1 cellular context compared by ENCODE assay signal in genomic region chr1:153963030-153963849, GRCh38.
TF ChIP-seq lines count a peak whose summit lies in the region.

Gene SLC39A1, minus strand, starts transcription at chr1:153963537. Its CDS starts 822 bp downstream, at chr1:153962715.

TF ChIP-seq in K562, 482 proteins besides CTCF, POLR2A, EP300 and RAD21 (continued from another document and continues in another):
- TF ChIP-seq ZBTB49 (CRISPR knock-in tag; IDR thresholded peaks at IDR 0.05; ENCODE audit: borderline replicate concordance) (0 out of 2 replicates have a peak, but pooled peaks have one; percentile 31), SRSF1 (IDR thresholded peaks at IDR 0.05; ENCODE audit: low read depth, low read length) (no peak), GABPA (tag; conservative IDR thresholded peaks at IDR 0.05; ENCODE audit: low read depth) (peak; percentile 71), POLR2B (IDR thresholded peaks at IDR 0.05; ENCODE audit: low read depth, partially characterized antibody) (peak; percentile 72), HDAC2 (IDR thresholded peaks at IDR 0.05) (peak; percentile 40; the same call in 1 of the 2 replicates), POU5F1 (IDR thresholded peaks at IDR 0.05; ENCODE audit: borderline replicate concordance, low read depth, low read length, partially characterized antibody) (no peak), EGR1 (conservative IDR thresholded peaks at IDR 0.05) (peak; percentile 73), EP400 (IDR thresholded peaks at IDR 0.05) (peak; percentile 75), KAT2B (IDR thresholded peaks at IDR 0.05; ENCODE audit: low read depth, low read length) (no peak), XRCC4 (IDR thresholded peaks at IDR 0.05; ENCODE audit: extremely low read depth, insufficient read depth, insufficient read length) (no peak), MAX (CRISPR knock-in tag; IDR thresholded peaks at IDR 0.05) (peak; percentile 8), SUPT5H (IDR thresholded peaks at IDR 0.05) (peak; percentile 75), CBFA2T3 (IDR thresholded peaks at IDR 0.05) (no peak), E2F6 (IDR thresholded peaks at IDR 0.05; ENCODE audit: borderline replicate concordance in 1 of 2, extremely low read depth in 1 of 2, insufficient read depth in 1 of 2, insufficient read length in 1 of 2, low read depth in 1 of 2, low read length in 1 of 2, poor library complexity in 1 of 2, severe bottlenecking in 1 of 2) (peak; percentile 67 to 76), SMAD1 (IDR thresholded peaks at IDR 0.05; ENCODE audit: low read depth, low read length, partially characterized antibody) (peak; percentile 27), MAZ (CRISPR knock-in tag; conservative IDR thresholded peaks at IDR 0.05 in 1 of 2, IDR thresholded peaks at IDR 0.05 in 1 of 2) (peak; percentile 63; a peak in 2 of 4 replicates), BHLHE40 (IDR thresholded peaks at IDR 0.05; ENCODE audit: low read length) (peak; percentile 6; the same call in 1 of the 2 replicates), ZBTB8A (IDR thresholded peaks at IDR 0.05; ENCODE audit: partially characterized antibody) (no peak), TBP (optimal IDR thresholded peaks at IDR 0.05; ENCODE audit: low read depth, low read length) (peak; percentile 66), TAF1 (IDR thresholded peaks at IDR 0.05; ENCODE audit: control insufficient read depth, extremely low read depth, insufficient read depth, low read length, severe bottlenecking) (peak; percentile 61), CBX3 (IDR thresholded peaks at IDR 0.05; ENCODE audit: borderline replicate concordance in 1 of 2, low read length in 2 of 2) (no peak), PREB (CRISPR knock-in tag; IDR thresholded peaks at IDR 0.05) (no peak), ELF1 (tag; IDR thresholded peaks at IDR 0.05) (0 out of 2 replicates have a peak, but pooled peaks have one; percentile 26), PKNOX1 (IDR thresholded peaks at IDR 0.05) (peak; percentile 99), ZNF41 (CRISPR knock-in tag; conservative IDR thresholded peaks at IDR 0.05) (0 out of 2 replicates have a peak, but pooled peaks have one; percentile 28), CBX1 (IDR thresholded peaks at IDR 0.05; ENCODE audit: low read depth) (peak; percentile 77; the same call in 1 of the 2 replicates), HDAC1 (IDR thresholded peaks at IDR 0.05) (peak in 1 of 2 experiments; percentile 14; a peak in 1 of 4 replicates), KDM4B (IDR thresholded peaks at IDR 0.05; ENCODE audit: borderline replicate concordance in 2 of 2, low read depth in 1 of 2) (no peak), IFI16 (CRISPR knock-in tag; IDR thresholded peaks at IDR 0.05) (no peak), JUND (IDR thresholded peaks at IDR 0.05; ENCODE audit: borderline replicate concordance, low read depth, low read length) (peak; percentile 78), JUND (tag; IDR thresholded peaks at IDR 0.05; ENCODE audit: borderline replicate concordance, low read depth, low read length) (no peak; the same call in 1 of the 3 replicates), RB1 (IDR thresholded peaks at IDR 0.05; ENCODE audit: low read depth) (peak; percentile 57; the same call in 1 of the 2 replicates), ZBTB11 (CRISPR knock-in tag; IDR thresholded peaks at IDR 0.05) (0 out of 6 replicates have a peak, but pooled peaks of 1 of the 3 experiments have one; percentile 60), NEUROD1 (IDR thresholded peaks at IDR 0.05; ENCODE audit: borderline replicate concordance, low read depth, low read length, partially characterized antibody) (peak; percentile 71), E2F3 (CRISPR knock-in tag; IDR thresholded peaks at IDR 0.05) (peak; percentile 62; the same call in 1 of the 2 replicates), PHF8 (IDR thresholded peaks at IDR 0.05; ENCODE audit: borderline replicate concordance, low read length) (peak; percentile 84; the same call in 1 of the 2 replicates), ASH1L (IDR thresholded peaks at IDR 0.05; ENCODE audit: borderline replicate concordance, low read depth, partially characterized antibody) (no peak), USF1 (CRISPR knock-in tag; IDR thresholded peaks at IDR 0.05) (no peak), BCOR (IDR thresholded peaks at IDR 0.05) (0 out of 2 replicates have a peak, but pooled peaks have one; percentile 2), GTF2A2 (tag; IDR thresholded peaks at IDR 0.05) (no peak)
- TF ChIP-seq, protein P1, sequence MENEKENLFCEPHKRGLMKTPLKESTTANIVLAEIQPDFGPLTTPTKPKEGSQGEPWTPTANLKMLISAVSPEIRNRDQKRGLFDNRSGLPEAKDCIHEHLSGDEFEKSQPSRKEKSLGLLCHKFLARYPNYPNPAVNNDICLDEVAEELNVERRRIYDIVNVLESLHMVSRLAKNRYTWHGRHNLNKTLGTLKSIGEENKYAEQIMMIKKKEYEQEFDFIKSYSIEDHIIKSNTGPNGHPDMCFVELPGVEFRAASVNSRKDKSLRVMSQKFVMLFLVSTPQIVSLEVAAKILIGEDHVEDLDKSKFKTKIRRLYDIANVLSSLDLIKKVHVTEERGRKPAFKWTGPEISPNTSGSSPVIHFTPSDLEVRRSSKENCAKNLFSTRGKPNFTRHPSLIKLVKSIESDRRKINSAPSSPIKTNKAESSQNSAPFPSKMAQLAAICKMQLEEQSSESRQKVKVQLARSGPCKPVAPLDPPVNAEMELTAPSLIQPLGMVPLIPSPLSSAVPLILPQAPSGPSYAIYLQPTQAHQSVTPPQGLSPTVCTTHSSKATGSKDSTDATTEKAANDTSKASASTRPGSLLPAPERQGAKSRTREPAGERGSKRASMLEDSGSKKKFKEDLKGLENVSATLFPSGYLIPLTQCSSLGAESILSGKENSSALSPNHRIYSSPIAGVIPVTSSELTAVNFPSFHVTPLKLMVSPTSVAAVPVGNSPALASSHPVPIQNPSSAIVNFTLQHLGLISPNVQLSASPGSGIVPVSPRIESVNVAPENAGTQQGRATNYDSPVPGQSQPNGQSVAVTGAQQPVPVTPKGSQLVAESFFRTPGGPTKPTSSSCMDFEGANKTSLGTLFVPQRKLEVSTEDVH (IDR thresholded peaks at IDR 0.05; ENCODE audit: low read depth, partially characterized antibody): peak; percentile 16
- TF ChIP-seq, protein P2, sequence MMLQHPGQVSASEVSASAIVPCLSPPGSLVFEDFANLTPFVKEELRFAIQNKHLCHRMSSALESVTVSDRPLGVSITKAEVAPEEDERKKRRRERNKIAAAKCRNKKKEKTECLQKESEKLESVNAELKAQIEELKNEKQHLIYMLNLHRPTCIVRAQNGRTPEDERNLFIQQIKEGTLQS (IDR thresholded peaks at IDR 0.05): peak; percentile 76
- TF ChIP-seq, protein P2 (CRISPR knock-in tag; conservative IDR thresholded peaks at IDR 0.05): peak; percentile 36; the same call in 1 of the 2 replicates
- TF ChIP-seq, protein P3, sequence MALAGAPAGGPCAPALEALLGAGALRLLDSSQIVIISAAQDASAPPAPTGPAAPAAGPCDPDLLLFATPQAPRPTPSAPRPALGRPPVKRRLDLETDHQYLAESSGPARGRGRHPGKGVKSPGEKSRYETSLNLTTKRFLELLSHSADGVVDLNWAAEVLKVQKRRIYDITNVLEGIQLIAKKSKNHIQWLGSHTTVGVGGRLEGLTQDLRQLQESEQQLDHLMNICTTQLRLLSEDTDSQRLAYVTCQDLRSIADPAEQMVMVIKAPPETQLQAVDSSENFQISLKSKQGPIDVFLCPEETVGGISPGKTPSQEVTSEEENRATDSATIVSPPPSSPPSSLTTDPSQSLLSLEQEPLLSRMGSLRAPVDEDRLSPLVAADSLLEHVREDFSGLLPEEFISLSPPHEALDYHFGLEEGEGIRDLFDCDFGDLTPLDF (CRISPR knock-in tag; IDR thresholded peaks at IDR 0.05): peak; percentile 43; the same call in 1 of the 2 replicates
- TF ChIP-seq, protein P4, sequence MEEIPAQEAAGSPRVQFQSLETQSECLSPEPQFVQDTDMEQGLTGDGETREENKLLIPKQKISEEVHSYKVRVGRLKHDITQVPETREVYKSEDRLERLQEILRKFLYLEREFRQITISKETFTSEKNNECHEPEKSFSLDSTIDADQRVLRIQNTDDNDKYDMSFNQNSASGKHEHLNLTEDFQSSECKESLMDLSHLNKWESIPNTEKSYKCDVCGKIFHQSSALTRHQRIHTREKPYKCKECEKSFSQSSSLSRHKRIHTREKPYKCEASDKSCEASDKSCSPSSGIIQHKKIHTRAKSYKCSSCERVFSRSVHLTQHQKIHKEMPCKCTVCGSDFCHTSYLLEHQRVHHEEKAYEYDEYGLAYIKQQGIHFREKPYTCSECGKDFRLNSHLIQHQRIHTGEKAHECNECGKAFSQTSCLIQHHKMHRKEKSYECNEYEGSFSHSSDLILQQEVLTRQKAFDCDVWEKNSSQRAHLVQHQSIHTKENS (CRISPR knock-in tag; IDR thresholded peaks at IDR 0.05): no peak
